In the genomic region with DNA sequence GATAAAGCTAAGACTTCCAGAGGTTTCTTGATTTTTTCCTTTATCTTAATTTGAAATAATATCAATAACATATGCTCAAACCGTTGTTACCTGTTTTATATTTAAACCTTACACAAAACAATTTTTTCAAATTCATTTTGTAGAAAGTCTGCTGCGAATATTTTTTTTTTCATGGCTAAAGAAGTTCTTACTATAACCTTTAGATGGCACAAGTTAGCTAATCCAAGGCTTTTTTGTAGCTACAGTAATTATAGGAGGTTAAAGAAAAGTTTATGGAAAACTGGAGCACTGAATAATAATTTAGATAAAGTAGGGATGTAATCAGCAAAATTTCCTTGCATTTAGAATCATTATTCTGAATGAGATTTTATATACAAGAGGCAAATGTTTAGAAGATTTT, we compare ENCODE assay signal across 8 cellular contexts.
A peak's percentile ranks its signal among the peaks of the same experiment; 100 is the strongest.
DNase-seq lines count a peak whose midpoint lies in the region; ATAC-seq, FAIRE-seq and TF ChIP-seq lines count a peak whose summit lies in the region.

No MANE protein-coding gene starts in this region.

- H3K9me3 Mint-ChIP-seq in H9, result peaks cover 5 to 8% of the 10 kb centered on the region in 2 experiments; a peak in 3 of 5 replicates

- no peaks in the 10 kb centered on the region for H3K79me1 ChIP-seq in H9 (ENCODE audit: insufficient read depth, low read depth, low read length, poor library complexity, severe bottlenecking)

- no peak overlapping the region for H3K9ac ChIP-seq in H9 (ENCODE audit: extremely low read depth, insufficient read length, low read length)

- H3K9me3 ChIP-seq in A673 (ENCODE audit: low read depth, low read length, poor library complexity, severe bottlenecking) (no peaks in the 10 kb centered on the region), H9 (ENCODE audit: control insufficient read depth, low read depth, low read length) (no peaks in the 10 kb centered on the region), gastroesophageal sphincter (no peaks in the 10 kb centered on the region), upper lobe of left lung (no peaks in the 10 kb centered on the region)

- peak; percentile 53 for DNase-seq in A673 (ENCODE audit: low spot score)
- no peak for DNase-seq in H9
- peak; percentile 48 for DNase-seq in RCC 7860 (ENCODE audit: low spot score)
- DNase-seq in upper lobe of left lung, result no peak
- no peak for DNase-seq in NCI-H128 (lab: John Stamatoyannopoulos, UW; ENCODE audit: unreplicated experiment)
- no peak for DNase-seq in GOT3 (lab: John Stamatoyannopoulos, UW)

- no peak overlapping the region for H4K8ac ChIP-seq in H9 (replicated peaks; ENCODE audit: insufficient read length, low read depth, low read length)

- H4K5ac ChIP-seq in H9 (ENCODE audit: insufficient read length, low read depth, low read length), result no peak overlapping the region

- CTCF ChIA-PET in A673 (lab: Charles Lee), result interaction anchor here (0.7 to 1.3 kb wide), 7 partner anchors 54 to 359 kb away, joined by 3 to 14 read pairs (median 4); no protein-coding TSS in a partner anchor

- H3K36me3 ChIP-seq in A673 (ENCODE audit: insufficient read depth, low read length, poor library complexity, severe bottlenecking), result no peaks in the 10 kb centered on the region
- no peaks in the 10 kb centered on the region for H3K36me3 ChIP-seq in gastroesophageal sphincter
- H3K36me3 ChIP-seq in upper lobe of left lung, result no peaks in the 10 kb centered on the region

- H2AFZ ChIP-seq in H9 (ENCODE audit: low read length), result no peak overlapping the region

- FAIRE-seq in RCC 7860 (lab: Jason Lieb, UNC), result peak; percentile 91

- TF ChIP-seq CTCF in A673 (conservative IDR thresholded peaks at IDR 0.05; ENCODE audit: low read depth, low read length) (peak; percentile 71), H9 (conservative IDR thresholded peaks at IDR 0.05) (peak; percentile 70), gastroesophageal sphincter (IDR thresholded peaks at IDR 0.05) (peak in 3 of 4 experiments; percentile 23 to 52 (median 49)), upper lobe of left lung (IDR thresholded peaks at IDR 0.05) (peak; percentile 17 to 65 (median 54))

- no peaks in the 10 kb centered on the region for H3K4me1 Mint-ChIP-seq in H9

- no peak overlapping the region for H2BK20ac ChIP-seq in H9 (ENCODE audit: low read depth, low read length, poor library complexity, severe bottlenecking)

- TF ChIP-seq EP300 in gastroesophageal sphincter (IDR thresholded peaks at IDR 0.05) (no peak), upper lobe of left lung (IDR thresholded peaks at IDR 0.05) (no peak)

- H3K27ac Mint-ChIP-seq in H9, result no peak overlapping the region

- H3K27me3 ChIP-seq in A673 (replicated peaks; ENCODE audit: insufficient read depth, low read depth, low read length, poor library complexity), result peaks cover 42% of the 10 kb centered on the region
- no peaks in the 10 kb centered on the region for H3K27me3 ChIP-seq in H9 (ENCODE audit: insufficient read depth, low read length)
- H3K27me3 ChIP-seq in gastroesophageal sphincter, result peaks cover 5% of the 10 kb centered on the region
- no peaks in the 10 kb centered on the region for H3K27me3 ChIP-seq in upper lobe of left lung

- BruUV-seq in A673 (replicated peaks; lab: Mats Ljungman, UMichigan), result no TSS peak

- H3K23ac ChIP-seq in H9 (ENCODE audit: insufficient read length, low read depth, low read length), result no peak overlapping the region

- no peak overlapping the region for H2BK5ac ChIP-seq in H9 (ENCODE audit: insufficient read length, low read length)

- no peak overlapping the region for H2AK5ac ChIP-seq in H9 (ENCODE audit: insufficient read length, low read length)

- no peak overlapping the region for H2BK120ac ChIP-seq in H9 (ENCODE audit: low read depth, low read length, poor library complexity, severe bottlenecking)

- peaks cover 0 to 5% (median 0%) of the 10 kb centered on the region in 3 experiments; a peak in 4 of 7 replicates for H3K36me3 Mint-ChIP-seq in H9 (ENCODE audit: insufficient read depth in 1 of 3, low read depth in 3 of 3)

- H3K14ac ChIP-seq in H9 (ENCODE audit: insufficient read depth, low read length), result no peak overlapping the region

- ATAC-seq in gastroesophageal sphincter (no peak), upper lobe of left lung (ENCODE audit: low FRiP score in 2 of 2) (peak in 1 of 2 donors; percentile 75), GM21423 (IDR thresholded peaks at IDR 0.05; ENCODE audit: unreplicated experiment) (no peak)

- H3K4me3 ChIP-seq in A673 (ENCODE audit: low read depth, low read length, poor library complexity, severe bottlenecking) (no peak overlapping the region), gastroesophageal sphincter (no peak overlapping the region), upper lobe of left lung (no peak overlapping the region)

- WGBS in H9 (ENCODE audit: extremely low coverage, insufficient read length, low lambda C conversion rate), result no CpG with 5 or more reads among the region's 2 CpGs
- WGBS in gastroesophageal sphincter (ENCODE audit: low coverage in 1 of 2), 2 donors, result 11 to 22% methylated on average over 1 to 2 of the region's 2 CpGs
- 19 to 26% methylated on average over 2 of the region's 2 CpGs for WGBS in upper lobe of left lung, 2 donors

- no peak overlapping the region for H3K18ac ChIP-seq in H9 (ENCODE audit: insufficient read length, low read depth, low read length)

- POLR2A ChIA-PET in A673 (lab: Charles Lee; ENCODE audit: low non-redundant PET), result interaction anchor here (0.7 kb wide), 1 partner anchor 412 kb away, joined by 3 read pairs; no protein-coding TSS in a partner anchor

- H3K4me2 ChIP-seq in H9 (ENCODE audit: insufficient read depth, insufficient read length, low read length), result no peak overlapping the region

- H4K91ac ChIP-seq in H9 (ENCODE audit: insufficient read length, low read depth, low read length), result no peak overlapping the region

- no peak overlapping the region for H2BK12ac ChIP-seq in H9 (ENCODE audit: insufficient read length, low read depth, low read length)

- no peak overlapping the region for H3K27ac ChIP-seq in A673 (ENCODE audit: low read depth, low read length, poor library complexity, severe bottlenecking)
- no peak overlapping the region for H3K27ac ChIP-seq in H9 (ENCODE audit: insufficient read length, low read depth, low read length)
- no peak overlapping the region for H3K27ac ChIP-seq in gastroesophageal sphincter
- no peak overlapping the region for H3K27ac ChIP-seq in upper lobe of left lung

- no peaks in the 10 kb centered on the region for H4K20me1 ChIP-seq in H9 (ENCODE audit: control insufficient read depth, insufficient read depth, insufficient read length)

- H2BK15ac ChIP-seq in H9 (ENCODE audit: low read depth, low read length), result no peak overlapping the region

- intact Hi-C loops in A673 (cut with micrococcal nuclease; ENCODE audit: unreplicated experiment), result loop anchor here (1.0 to 10.0 kb wide), 2 partner anchors 190 to 363 kb away; no protein-coding TSS in a partner anchor

- H3K56ac ChIP-seq in H9 (ENCODE audit: insufficient read length, low read depth, low read length), result no peak overlapping the region

- H3K4me1 ChIP-seq in A673 (ENCODE audit: insufficient read depth, low read length, poor library complexity, severe bottlenecking), result no peaks in the 10 kb centered on the region
- H3K4me1 ChIP-seq in H9 (ENCODE audit: insufficient read depth, low read length), result no peaks in the 10 kb centered on the region
- H3K4me1 ChIP-seq in gastroesophageal sphincter, result no peaks in the 10 kb centered on the region
- H3K4me1 ChIP-seq in upper lobe of left lung, result peaks cover 0 to 6% (median 3%) of the 10 kb centered on the region in 4 donors

- H3T11ph ChIP-seq in H9 (ENCODE audit: low read length), result no peak overlapping the region

- TF ChIP-seq POLR2A in gastroesophageal sphincter (IDR thresholded peaks at IDR 0.05), result no peak
- TF ChIP-seq POLR2A in upper lobe of left lung (IDR thresholded peaks at IDR 0.05), result no peak

- no peaks in the 10 kb centered on the region for H3K23me2 ChIP-seq in H9 (ENCODE audit: insufficient read length, low read depth, low read length, poor library complexity, severe bottlenecking)

- no peak overlapping the region for H3K4ac ChIP-seq in H9 (ENCODE audit: low read depth, low read length)

- H3K27me3 Mint-ChIP-seq in H9 (ENCODE audit: low read depth), result no peaks in the 10 kb centered on the region; the same call in 1 of the 2 replicates

- H3K4me3 Mint-ChIP-seq in H9, result no peak overlapping the region

- no peaks in the 10 kb centered on the region for H3K79me2 ChIP-seq in H9 (ENCODE audit: insufficient read depth, low read length)

Comparison
In these comparisons a context has a peak if more than half of its experiments do, and no peak if none do; other contexts are left out.
1. DNase-seq: peak in A673 (single experiment) and RCC 7860 (single experiment); none in H9 (single experiment), upper lobe of left lung (0 of 2), NCI-H128 (single experiment) and GOT3 (single experiment).
2. Peak in every context shown above with its lines, with median percentiles within 50 percentile points of each other: CTCF ChIP-seq.